Comparison of ENCODE assay signal across 22 cellular contexts in the genomic region with DNA sequence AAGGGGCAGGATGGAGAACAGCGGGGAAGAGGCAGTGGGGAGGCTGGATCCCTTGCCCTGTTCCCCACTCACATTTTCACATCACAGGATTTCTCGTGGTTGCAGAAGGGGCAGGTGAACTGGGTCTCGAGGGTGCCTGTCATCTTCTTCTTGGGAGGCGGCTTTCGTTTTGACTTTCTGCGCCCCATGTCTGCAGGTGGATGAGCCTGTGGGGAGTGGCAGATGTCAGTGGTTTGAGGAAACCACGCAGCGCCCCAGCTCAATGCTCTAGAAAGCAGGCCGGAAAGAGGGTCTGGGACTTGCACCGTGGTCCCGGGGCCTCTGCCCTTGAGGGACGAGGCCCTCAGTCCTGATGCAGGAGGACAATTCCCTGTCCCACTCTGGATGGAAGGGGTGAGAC. TPM values are rescaled to one million over a fixed set of nuclear protein-coding genes. Genes with fewer than 3 reads are reported as not detected.
A peak's percentile ranks its signal among the peaks of the same experiment; 100 is the strongest.
DNase-seq lines count a peak whose midpoint lies in the region; ATAC-seq, FAIRE-seq and TF ChIP-seq lines count a peak whose summit lies in the region.
"Had no signal": no experiment of that assay in that cellular context is flagged by ENCODE, and none has a peak within 500 bp of the region (broad histone marks: within the 10 kb centered on the region; RNA-seq: fewer than 3 reads in every experiment).

No MANE protein-coding gene starts in this region.

- no peaks in the 10 kb centered on the region for H3K9me3 ChIP-seq in CD4-positive, alpha-beta memory T cell (ENCODE audit: control insufficient read depth in 1 of 2, low read length in 2 of 2)
- H3K9me3 ChIP-seq in right atrium auricular region (no peaks in the 10 kb centered on the region), aorta (ENCODE audit: control insufficient read depth, low read length) (no peaks in the 10 kb centered on the region)
- H3K9me3 ChIP-seq: Caco-2, esophagus muscularis mucosa, thoracic aorta had no signal

- POLR2A ChIA-PET in CD4-positive, alpha-beta memory T cell (lab: Charles Lee; ENCODE audit: partially characterized antibody) = no interaction called here
- POLR2A ChIA-PET in activated naive CD8-positive, alpha-beta T cell treated with anti-CD3 and anti-CD28 coated beads, Interleukin-2, amount 10 ng/mL, durations not matched to agents 7 days and 5 days (lab: Charles Lee) = no interaction called here

- H3K36me3 ChIP-seq in CD4-positive, alpha-beta memory T cell (ENCODE audit: insufficient read depth, low read length) = peaks cover 11% of the 10 kb centered on the region
- H3K36me3 ChIP-seq in right atrium auricular region = peaks cover 40% of the 10 kb centered on the region
- peaks cover 0 to 3% of the 10 kb centered on the region in 2 donors for H3K36me3 ChIP-seq in aorta (ENCODE audit: control insufficient read depth in 1 of 2, insufficient read depth in 2 of 2, low read length in 1 of 2)
- H3K36me3 ChIP-seq: neural progenitor cell had no signal

- H3K9me3 Mint-ChIP-seq in CD4-positive, alpha-beta memory T cell = no peaks in the 10 kb centered on the region
- H3K9me3 Mint-ChIP-seq in IgD-negative memory B cell = no peaks in the 10 kb centered on the region
- H3K9me3 Mint-ChIP-seq in activated naive CD8-positive, alpha-beta T cell treated with anti-CD3 and anti-CD28 coated beads, Interleukin-2, amount 10 ng/mL, durations not matched to agents 7 days and 5 days = no peaks in the 10 kb centered on the region
- H3K9me3 Mint-ChIP-seq: activated T-helper 2 cell treated with anti-CD3 and anti-CD28 coated beads, Interferon-gamma antibody, Interleukin-2, Interleukin-4, amounts not matched to agents 10 μg/mL and 5 μg/mL and 100 μg/mL, durations not matched to agents 14 hours and 24 hours and 36 hours; neural progenitor cell had no signal

- no peaks in the 10 kb centered on the region for H3K27me3 ChIP-seq in CD4-positive, alpha-beta memory T cell (ENCODE audit: insufficient read depth, low read length)
- no peaks in the 10 kb centered on the region for H3K27me3 ChIP-seq in right atrium auricular region
- no peaks in the 10 kb centered on the region for H3K27me3 ChIP-seq in aorta (ENCODE audit: control insufficient read depth in 1 of 2, insufficient read depth in 2 of 2, low read length in 1 of 2)
- H3K27me3 ChIP-seq: esophagus muscularis mucosa, neural progenitor cell had no signal

- intact Hi-C loops in CD4-positive, alpha-beta memory T cell (cut with micrococcal nuclease) = no loop called here
- intact Hi-C loops in aorta (cut with DNase I) = no loop called here

- no peak overlapping the region for H3K27ac ChIP-seq in CD4-positive, alpha-beta memory T cell (ENCODE audit: low read depth, low read length)
- no peak overlapping the region for H3K27ac ChIP-seq in right atrium auricular region
- no peak overlapping the region for H3K27ac ChIP-seq in aorta (ENCODE audit: low read depth in 1 of 2, low read length in 2 of 2)
- H3K27ac ChIP-seq: neural progenitor cell, thoracic aorta had no signal

- ATAC-seq in activated naive CD8-positive, alpha-beta T cell treated with anti-CD3 and anti-CD28 coated beads, Interleukin-2, amount 10 ng/mL, durations not matched to agents 7 days and 5 days (ENCODE audit: low read depth) = peak; percentile 4
- ATAC-seq in aorta (ENCODE audit: low FRiP score) = no peak

- DNase-seq in AG20443 (ENCODE audit: low spot score) (peak; percentile 0), right atrium auricular region (ENCODE audit: low spot score) (no peak), NCI-H2227 (lab: John Stamatoyannopoulos, UW; ENCODE audit: unreplicated experiment) (no peak), frontal cortex (ENCODE audit: low spot score in 2 of 2) (no peak), aorta (no peak)
- DNase-seq in CD4-positive, alpha-beta memory T cell = no peak
- DNase-seq in activated naive CD8-positive, alpha-beta T cell treated with anti-CD3 and anti-CD28 coated beads, Interleukin-2, amount 10 ng/mL, durations not matched to agents 7 days and 5 days = no peak
- DNase-seq: activated CD8-positive, alpha-beta memory T cell treated with anti-CD3 and anti-CD28 coated beads for 24 hours; Caco-2; cerebellar nuclear complex; effector CD8-positive, alpha-beta T cell; NCI-H1417; NCI-H2107; NCI-H526; Right ventricle myocardium superior; stimulated activated CD8-positive, alpha-beta memory T cell treated with anti-CD3 and anti-CD28 coated beads, Interleukin-4, amount 100 ng/mL, for 48 hours had no signal

- WGBS in aorta, 2 donors = 87 to 92% methylated on average over 12 of the region's 12 CpGs

- peaks cover 20% of the 10 kb centered on the region for H3K4me1 ChIP-seq in CD4-positive, alpha-beta memory T cell (ENCODE audit: insufficient read depth, low read length)
- H3K4me1 ChIP-seq in right atrium auricular region = peaks cover 0 to 24% of the 10 kb centered on the region in 2 donors
- H3K4me1 ChIP-seq in aorta (ENCODE audit: control insufficient read depth in 1 of 2, insufficient read depth in 2 of 2, low read length in 2 of 2) = peaks cover 0 to 3% of the 10 kb centered on the region in 2 donors

- FAIRE-seq in frontal cortex (lab: Jason Lieb, UNC) = no peak
- FAIRE-seq: astrocyte had no signal

- CTCF ChIA-PET in CD4-positive, alpha-beta memory T cell (lab: Charles Lee; ENCODE audit: partially characterized antibody) = no interaction called here

- H3K4me3 Mint-ChIP-seq in CD4-positive, alpha-beta memory T cell = peak overlapping the region in 1 of 8 donors; percentile 31
- H3K4me3 Mint-ChIP-seq in IgD-negative memory B cell = peak overlapping the region; percentile 69 to 92 (median 85)
- H3K4me3 Mint-ChIP-seq in activated naive CD8-positive, alpha-beta T cell treated with anti-CD3 and anti-CD28 coated beads, Interleukin-2, amount 10 ng/mL, durations not matched to agents 7 days and 5 days = peak overlapping the region; percentile 7
- H3K4me3 Mint-ChIP-seq: neural progenitor cell had no signal

- peak overlapping the region in 5 of 7 donors; percentile 19 to 87 (median 78) for H3K27ac Mint-ChIP-seq in CD4-positive, alpha-beta memory T cell
- peak overlapping the region; percentile 94 to 97 (median 96) for H3K27ac Mint-ChIP-seq in IgD-negative memory B cell
- peak overlapping the region; percentile 69 for H3K27ac Mint-ChIP-seq in activated naive CD8-positive, alpha-beta T cell treated with anti-CD3 and anti-CD28 coated beads, Interleukin-2, amount 10 ng/mL, durations not matched to agents 7 days and 5 days
- H3K27ac Mint-ChIP-seq: activated T-helper 2 cell treated with anti-CD3 and anti-CD28 coated beads, Interferon-gamma antibody, Interleukin-2, Interleukin-4, amounts not matched to agents 10 μg/mL and 5 μg/mL and 100 μg/mL, durations not matched to agents 14 hours and 24 hours and 36 hours; neural progenitor cell had no signal

- peaks cover 19 to 46% (median 31%) of the 10 kb centered on the region in 4 donors for H3K4me1 Mint-ChIP-seq in CD4-positive, alpha-beta memory T cell
- H3K4me1 Mint-ChIP-seq in IgD-negative memory B cell = peaks cover 35 to 40% (median 39%) of the 10 kb centered on the region in 3 donors
- H3K4me1 Mint-ChIP-seq in activated naive CD8-positive, alpha-beta T cell treated with anti-CD3 and anti-CD28 coated beads, Interleukin-2, amount 10 ng/mL, durations not matched to agents 7 days and 5 days = peaks cover 20% of the 10 kb centered on the region

- TF ChIP-seq CTCF in right atrium auricular region (IDR thresholded peaks at IDR 0.05) = no peak

- H3K4me3 ChIP-seq in CD4-positive, alpha-beta memory T cell (ENCODE audit: low read length in 2 of 2) = no peak overlapping the region
- H3K4me3 ChIP-seq in right atrium auricular region (no peak overlapping the region), aorta (ENCODE audit: low read length in 2 of 2) (no peak overlapping the region)
- H3K4me3 ChIP-seq: esophagus muscularis mucosa, neural progenitor cell, thoracic aorta had no signal

- peaks cover 16 to 35% of the 10 kb centered on the region in 2 donors for H3K36me3 Mint-ChIP-seq in CD4-positive, alpha-beta memory T cell
- H3K36me3 Mint-ChIP-seq in IgD-negative memory B cell = no peaks in the 10 kb centered on the region
- H3K36me3 Mint-ChIP-seq in activated naive CD8-positive, alpha-beta T cell treated with anti-CD3 and anti-CD28 coated beads, Interleukin-2, amount 10 ng/mL, durations not matched to agents 7 days and 5 days = peaks cover 5% of the 10 kb centered on the region

- no peaks in the 10 kb centered on the region for H3K27me3 Mint-ChIP-seq in CD4-positive, alpha-beta memory T cell
- no peaks in the 10 kb centered on the region for H3K27me3 Mint-ChIP-seq in IgD-negative memory B cell
- no peaks in the 10 kb centered on the region for H3K27me3 Mint-ChIP-seq in activated naive CD8-positive, alpha-beta T cell treated with anti-CD3 and anti-CD28 coated beads, Interleukin-2, amount 10 ng/mL, durations not matched to agents 7 days and 5 days

RNA-seq across cellular contexts. Expression of a gene that starts 4.9 kb away (rescaled TPM):
- 10 to 100 TPM; 46.0 to 48.5 TPM for total RNA-seq in CD4-positive, alpha-beta memory T cell
- polyA plus RNA-seq in CD4-positive, alpha-beta memory T cell = 10 to 100 TPM; 93.1 to 96.1 TPM
- polyA plus RNA-seq in IgD-negative memory B cell (183 TPM), aorta (10 to 100 TPM; 37.8 to 75.4 TPM)
- 10 to 100 TPM; 47.0 to 49.0 TPM for total RNA-seq in activated naive CD8-positive, alpha-beta T cell treated with anti-CD3 and anti-CD28 coated beads, Interleukin-2, amount 10 ng/mL, durations not matched to agents 7 days and 5 days
- total RNA-seq in right atrium auricular region (10 to 100 TPM; 17.1 to 32.5 TPM), frontal cortex (19.2 TPM), aorta (10 to 100 TPM; 30.9 to 33.6 TPM)

RNA-seq across cellular contexts. Expression of a gene that starts 15.5 kb away (rescaled TPM):
- total RNA-seq in CD4-positive, alpha-beta memory T cell = not detected
- not detected for polyA plus RNA-seq in CD4-positive, alpha-beta memory T cell
- not detected for polyA plus RNA-seq in IgD-negative memory B cell
- not detected for total RNA-seq in activated naive CD8-positive, alpha-beta T cell treated with anti-CD3 and anti-CD28 coated beads, Interleukin-2, amount 10 ng/mL, durations not matched to agents 7 days and 5 days
- 100 to 1,000 TPM in 1 of 2 donors, 10 to 100 TPM in 1; 93.3 to 592 TPM for total RNA-seq in right atrium auricular region
- 1.2 TPM for total RNA-seq in frontal cortex
- total RNA-seq in aorta = 1,000 to 10,000 TPM in 1 of 2 donors, 100 to 1,000 TPM in 1; 406 to 1,055 TPM
- 100 to 1,000 TPM; 547 to 569 TPM for polyA plus RNA-seq in aorta
- total RNA-seq: activated T-helper 2 cell treated with anti-CD3 and anti-CD28 coated beads, Interferon-gamma antibody, Interleukin-2, Interleukin-4, amounts not matched to agents 10 μg/mL and 5 μg/mL and 100 μg/mL, durations not matched to agents 14 hours and 24 hours and 36 hours had no signal

RNA-seq across cellular contexts. Expression of a gene that starts 23.3 kb away (rescaled TPM):
- 10 to 100 TPM; 26.8 to 30.3 TPM for total RNA-seq in CD4-positive, alpha-beta memory T cell
- 10 to 100 TPM; 16.9 to 23.8 TPM for polyA plus RNA-seq in CD4-positive, alpha-beta memory T cell
- polyA plus RNA-seq in IgD-negative memory B cell = 109 TPM
- total RNA-seq in activated naive CD8-positive, alpha-beta T cell treated with anti-CD3 and anti-CD28 coated beads, Interleukin-2, amount 10 ng/mL, durations not matched to agents 7 days and 5 days = 10 to 100 TPM; 32.0 to 35.0 TPM
- 1 to 10 TPM; 3.2 to 3.6 TPM for total RNA-seq in right atrium auricular region
- total RNA-seq in frontal cortex = 0.41 TPM
- total RNA-seq in aorta = 10 to 100 TPM; 12.6 to 13.1 TPM
- 10 to 100 TPM in 1 of 2 donors, 1 to 10 TPM in 1; 5.2 to 45.3 TPM for polyA plus RNA-seq in aorta
- total RNA-seq: astrocyte had no signal

RNA-seq across cellular contexts. Expression of a gene that starts 25.2 kb away (rescaled TPM):
- total RNA-seq in CD4-positive, alpha-beta memory T cell = 10 to 100 TPM; 39.5 to 46.2 TPM
- polyA plus RNA-seq in CD4-positive, alpha-beta memory T cell = 10 to 100 TPM; 27.3 to 35.0 TPM
- polyA plus RNA-seq in IgD-negative memory B cell (38.7 TPM), aorta (10 to 100 TPM; 39.9 to 72.5 TPM)
- 10 to 100 TPM; 34.7 to 37.1 TPM for total RNA-seq in activated naive CD8-positive, alpha-beta T cell treated with anti-CD3 and anti-CD28 coated beads, Interleukin-2, amount 10 ng/mL, durations not matched to agents 7 days and 5 days
- total RNA-seq in right atrium auricular region (100 to 1,000 TPM in 1 of 2 donors, 10 to 100 TPM in 1; 83.6 to 126 TPM), frontal cortex (60.3 TPM), aorta (10 to 100 TPM; 27.7 to 27.8 TPM)

RNA-seq across cellular contexts. Expression of a gene that starts 43.1 kb away (rescaled TPM):
- total RNA-seq in CD4-positive, alpha-beta memory T cell = 10 to 100 TPM; 11.5 to 12.6 TPM
- polyA plus RNA-seq in CD4-positive, alpha-beta memory T cell = 10 to 100 TPM in 1 of 2 donors, 1 to 10 TPM in 1; 6.8 to 10.3 TPM
- polyA plus RNA-seq in IgD-negative memory B cell = 7.7 TPM
- total RNA-seq in activated naive CD8-positive, alpha-beta T cell treated with anti-CD3 and anti-CD28 coated beads, Interleukin-2, amount 10 ng/mL, durations not matched to agents 7 days and 5 days = 1 to 10 TPM; 9.0 to 9.6 TPM
- total RNA-seq in right atrium auricular region = 1 to 10 TPM; 6.0 to 6.7 TPM
- total RNA-seq in frontal cortex = 106 TPM
- total RNA-seq in aorta = 10 to 100 TPM in 1 of 2 donors, 1 to 10 TPM in 1; 7.1 to 12.2 TPM
- 1 to 10 TPM; 2.5 to 5.6 TPM for polyA plus RNA-seq in aorta

Comparison
In these comparisons a context has a peak if more than half of its experiments do, and no peak if none do; other contexts are left out.
1. RNA of a gene that starts 15.5 kb away (total RNA-seq): 406 to 1,055 TPM in aorta and 93.3 to 592 TPM in right atrium auricular region; 1.2 TPM in frontal cortex (single experiment), not detected in CD4-positive, alpha-beta memory T cell and not detected in activated naive CD8-positive, alpha-beta T cell treated with anti-CD3 and anti-CD28 coated beads, Interleukin-2, amount 10 ng/mL, durations not matched to agents 7 days and 5 days; every median in the first group is over 10 times any median in the second.
2. Peak in every context shown above with its lines, with median percentiles within 50 percentile points of each other: H3K27ac Mint-ChIP-seq.